In genomic region chr3:160010578-160010977, GRCh38 we compare ENCODE assay signal across 12 cellular contexts. TPM values are rescaled to one million over a fixed set of nuclear protein-coding genes. Genes with fewer than 3 reads are reported as not detected.
DNase-seq lines count a peak whose midpoint lies in the region; ATAC-seq, FAIRE-seq and TF ChIP-seq lines count a peak whose summit lies in the region.
"Had no signal": no experiment of that assay in that cellular context is flagged by ENCODE, and none has a peak within 500 bp of the region (broad histone marks: within the 10 kb centered on the region; RNA-seq: fewer than 3 reads in every experiment).

No MANE protein-coding gene starts in this region.

- no peaks in the 10 kb centered on the region for H3K27me3 ChIP-seq in heart right ventricle
- H3K27me3 ChIP-seq: neural progenitor cell had no signal

- peaks cover 0 to 6% (median 0%) of the 10 kb centered on the region in 9 donors for H3K4me1 ChIP-seq in heart right ventricle
- H3K4me1 ChIP-seq: neural progenitor cell had no signal

- no peaks in the 10 kb centered on the region for H3K36me3 ChIP-seq in heart right ventricle
- H3K36me3 ChIP-seq: neural progenitor cell had no signal

- no peak overlapping the region for H3K27ac ChIP-seq in heart right ventricle
- H3K27ac ChIP-seq: neural progenitor cell, VCaP had no signal

- intact Hi-C loops in heart right ventricle (cut with DNase I), result no loop called here

- ATAC-seq in GM18861 (IDR thresholded peaks at IDR 0.05; ENCODE audit: unreplicated experiment) (peak; percentile 65), GM21515 (IDR thresholded peaks at IDR 0.05; ENCODE audit: unreplicated experiment) (peak; percentile 68), HG03060 (IDR thresholded peaks at IDR 0.05; ENCODE audit: low read depth, unreplicated experiment) (peak; percentile 51), heart right ventricle (no peak)

- FAIRE-seq in RCC 7860 (lab: Jason Lieb, UNC), result no peak

- WGBS in heart right ventricle, 2 donors, result 92% methylated on average over 4 of the region's 4 CpGs

- TF ChIP-seq CTCF in heart right ventricle (IDR thresholded peaks at IDR 0.05), result no peak

- no peaks in the 10 kb centered on the region for H3K9me3 ChIP-seq in heart right ventricle

- DNase-seq in RPMI8226, result peak; percentile 64
- no peak for DNase-seq in heart right ventricle
- no peak for DNase-seq in activated gamma-delta T cell (lab: John Stamatoyannopoulos, UW)
- DNase-seq in RCC 7860 (ENCODE audit: low spot score), result no peak
- no peak for DNase-seq in NCI-H1092 treated with DMSO at 0.1 percent for 48 hours (lab: John Stamatoyannopoulos, UW)
- DNase-seq: NCI-H1694 treated with DMSO at 0.1 percent for 48 hours; stimulated activated CD4-positive, alpha-beta T cell treated with anti-CD3 and anti-CD28 coated beads, Interleukin-12 subunit alpha, Interleukin-12 subunit beta, amount 100 ng/mL, for 4 hours had no signal

- no peak overlapping the region for H3K4me3 ChIP-seq in heart right ventricle
- H3K4me3 ChIP-seq: neural progenitor cell had no signal

RNA-seq across cellular contexts. Expression of gene IL12A, which starts 21.9 kb away (rescaled TPM):
- total RNA-seq in heart right ventricle, result 1 to 10 TPM in 5 of 10 donors, under 1 TPM in 5; 0.53 to 2.3 (median 1.1) TPM
- polyA plus RNA-seq in heart right ventricle, result under 1 TPM in 1 of 2 donors, not detected in 1; 0.65 TPM

Comparison
In these comparisons a context has a peak if more than half of its experiments do, and no peak if none do; other contexts are left out.
1. ATAC-seq: peak in GM18861 (single experiment), GM21515 (single experiment) and HG03060 (single experiment); none in heart right ventricle (0 of 8).